In genomic region chr1:1738799-1739337, GRCh38 we compare ENCODE assay signal across 7 cellular contexts. TPM values are rescaled to one million over a fixed set of nuclear protein-coding genes. Genes with fewer than 3 reads are reported as not detected.
A peak's percentile ranks its signal among the peaks of the same experiment; 100 is the strongest.
DNase-seq lines count a peak whose midpoint lies in the region; ATAC-seq and TF ChIP-seq lines count a peak whose summit lies in the region.
"Not testable (repeated sequence)": the region's sequence is repeated elsewhere in the genome, so short reads cannot be mapped to it uniquely, and the experiment has no call there.

No MANE protein-coding gene starts in this region.

- DNase-seq in CD8-positive, alpha-beta T cell = peak in 1 of 7 experiments; percentile 43
- not testable (repeated sequence) for DNase-seq in Panc1 (ENCODE audit: low read depth, low spot score); activated naive CD8-positive, alpha-beta T cell treated with anti-CD3 and anti-CD28 coated beads, Interleukin-2, amount 10 ng/mL, durations not matched to agents 7 days and 5 days; stimulated activated naive CD8-positive, alpha-beta T cell treated with anti-CD3 and anti-CD28 coated beads, Interleukin-15, amount 100 ng/mL, for 72 hours
- DNase-seq in mesenteric fat pad (ENCODE audit: low spot score) = peak; percentile 28

- in situ Hi-C loops in Panc1 (cut with HindIII; ENCODE audit: low pct_unique_long_range_greater_than_20kb, low sequenced_read_pairs) = not testable (repeated sequence)

- not testable (repeated sequence) for H3K4me1 ChIP-seq in CD8-positive, alpha-beta T cell (ENCODE audit: insufficient read depth, low read length); Panc1 (ENCODE audit: control insufficient read depth, insufficient read depth, low read length)
- H3K4me1 ChIP-seq in KMS-11 (ENCODE audit: low read depth, poor library complexity, severe bottlenecking) = peaks cover 14% of the 10 kb centered on the region

- H3K9me3 Mint-ChIP-seq in CD8-positive, alpha-beta T cell; activated naive CD8-positive, alpha-beta T cell treated with anti-CD3 and anti-CD28 coated beads, Interleukin-2, amount 10 ng/mL, durations not matched to agents 7 days and 5 days; stimulated activated naive CD8-positive, alpha-beta T cell treated with anti-CD3 and anti-CD28 coated beads, Interleukin-15, amount 100 ng/mL, for 72 hours: not testable (repeated sequence)

- BruUV-seq in Panc1 (replicated peaks; lab: Mats Ljungman, UMichigan) = not testable (repeated sequence)

- CTCF ChIA-PET in CD8-positive, alpha-beta T cell (lab: Charles Lee); Panc1 (lab: Charles Lee): not testable (repeated sequence)

- H4K20me1 ChIP-seq in KMS-11 (ENCODE audit: insufficient read depth) = not testable (repeated sequence)

- peak overlapping the region; percentile 21; the same call in 1 of the 2 replicates for H3K4me2 ChIP-seq in KMS-11

- H3K36me3 ChIP-seq in CD8-positive, alpha-beta T cell (ENCODE audit: insufficient read depth, low read length); KMS-11 (ENCODE audit: insufficient read depth); Panc1 (ENCODE audit: control insufficient read depth, insufficient read depth, low read length): not testable (repeated sequence)

- not testable (repeated sequence) for H3K4me1 Mint-ChIP-seq in CD8-positive, alpha-beta T cell (ENCODE audit: low read depth); activated naive CD8-positive, alpha-beta T cell treated with anti-CD3 and anti-CD28 coated beads, Interleukin-2, amount 10 ng/mL, durations not matched to agents 7 days and 5 days; stimulated activated naive CD8-positive, alpha-beta T cell treated with anti-CD3 and anti-CD28 coated beads, Interleukin-15, amount 100 ng/mL, for 72 hours

- not testable (repeated sequence) for H3K4me3 Mint-ChIP-seq in CD8-positive, alpha-beta T cell; activated naive CD8-positive, alpha-beta T cell treated with anti-CD3 and anti-CD28 coated beads, Interleukin-2, amount 10 ng/mL, durations not matched to agents 7 days and 5 days; stimulated activated naive CD8-positive, alpha-beta T cell treated with anti-CD3 and anti-CD28 coated beads, Interleukin-15, amount 100 ng/mL, for 72 hours

- POLR2A ChIA-PET in CD8-positive, alpha-beta T cell (lab: Charles Lee); Panc1 (lab: Charles Lee); activated naive CD8-positive, alpha-beta T cell treated with anti-CD3 and anti-CD28 coated beads, Interleukin-2, amount 10 ng/mL, durations not matched to agents 7 days and 5 days (lab: Charles Lee): not testable (repeated sequence)

- not testable (repeated sequence) for H3K27me3 Mint-ChIP-seq in CD8-positive, alpha-beta T cell (ENCODE audit: low read depth); activated naive CD8-positive, alpha-beta T cell treated with anti-CD3 and anti-CD28 coated beads, Interleukin-2, amount 10 ng/mL, durations not matched to agents 7 days and 5 days; stimulated activated naive CD8-positive, alpha-beta T cell treated with anti-CD3 and anti-CD28 coated beads, Interleukin-15, amount 100 ng/mL, for 72 hours

- H3K36me3 Mint-ChIP-seq in CD8-positive, alpha-beta T cell = peaks cover 13% of the 10 kb centered on the region
- H3K36me3 Mint-ChIP-seq in activated naive CD8-positive, alpha-beta T cell treated with anti-CD3 and anti-CD28 coated beads, Interleukin-2, amount 10 ng/mL, durations not matched to agents 7 days and 5 days = not testable (repeated sequence)

- H3K9ac ChIP-seq in KMS-11 = not testable (repeated sequence)

- not testable (repeated sequence) for H3K4me3 ChIP-seq in CD8-positive, alpha-beta T cell (ENCODE audit: low read depth, low read length); KMS-11 (IDR thresholded peaks at IDR 0.05; ENCODE audit: insufficient read depth, low read depth, low read length); Panc1 (ENCODE audit: low read depth in 2 of 2, low read length in 2 of 2)

- not testable (repeated sequence) for TF ChIP-seq CTCF in CD8-positive, alpha-beta T cell (IDR thresholded peaks at IDR 0.05); KMS-11 (conservative IDR thresholded peaks at IDR 0.05; ENCODE audit: low read depth, low read length); Panc1 (IDR thresholded peaks at IDR 0.05)

- intact Hi-C loops in CD8-positive, alpha-beta T cell (cut with DNase I, micrococcal nuclease); Panc1 (cut with micrococcal nuclease; ENCODE audit: unreplicated experiment): not testable (repeated sequence)

- not testable (repeated sequence) for H3K27me3 ChIP-seq in CD8-positive, alpha-beta T cell (ENCODE audit: insufficient read depth, low read length); KMS-11 (ENCODE audit: insufficient read depth, low read depth); Panc1 (ENCODE audit: control insufficient read depth, insufficient read depth, low read length)

- H3K27ac Mint-ChIP-seq in CD8-positive, alpha-beta T cell; activated naive CD8-positive, alpha-beta T cell treated with anti-CD3 and anti-CD28 coated beads, Interleukin-2, amount 10 ng/mL, durations not matched to agents 7 days and 5 days; stimulated activated naive CD8-positive, alpha-beta T cell treated with anti-CD3 and anti-CD28 coated beads, Interleukin-15, amount 100 ng/mL, for 72 hours: not testable (repeated sequence)

- H3K79me2 ChIP-seq in KMS-11 (ENCODE audit: insufficient read depth, low read depth) = not testable (repeated sequence)

- H3K9me3 ChIP-seq in CD8-positive, alpha-beta T cell (ENCODE audit: low read length); Panc1 (ENCODE audit: control insufficient read depth, insufficient read depth, low read depth, low read length): not testable (repeated sequence)

- not testable (repeated sequence) for H3K27ac ChIP-seq in CD8-positive, alpha-beta T cell (ENCODE audit: low read depth, low read length); Panc1 (ENCODE audit: low read length)
- H3K27ac ChIP-seq in KMS-11 = peak overlapping the region; percentile 52; the same call in 1 of the 2 replicates

- H2AFZ ChIP-seq in KMS-11 (ENCODE audit: low read depth) = not testable (repeated sequence)

- peak; percentile 72 for ATAC-seq in CD8-positive, alpha-beta T cell
- ATAC-seq in Panc1 (peak; percentile 38), esophagus mucosa (peak; percentile 22)
- peak; percentile 64 for ATAC-seq in activated naive CD8-positive, alpha-beta T cell treated with anti-CD3 and anti-CD28 coated beads, Interleukin-2, amount 10 ng/mL, durations not matched to agents 7 days and 5 days (ENCODE audit: low read depth)
- ATAC-seq in stimulated activated naive CD8-positive, alpha-beta T cell treated with anti-CD3 and anti-CD28 coated beads, Interleukin-15, amount 100 ng/mL, for 72 hours = peak; percentile 70

RNA-seq across cellular contexts. Expression of gene CDK11A, which starts 14.7 kb away (rescaled TPM):
- 100 to 1,000 TPM; 252 to 280 TPM for total RNA-seq in CD8-positive, alpha-beta T cell
- total RNA-seq in Panc1 (2021; ENCODE audit: unreplicated experiment) (83.6 TPM), esophagus mucosa (15.7 TPM), mesenteric fat pad (45.5 TPM)
- 132 TPM for polyA plus RNA-seq in Panc1 (2012; ENCODE audit: insufficient read length)
- total RNA-seq in activated naive CD8-positive, alpha-beta T cell treated with anti-CD3 and anti-CD28 coated beads, Interleukin-2, amount 10 ng/mL, durations not matched to agents 7 days and 5 days = 100 to 1,000 TPM; 104 to 106 TPM

RNA-seq across cellular contexts. Expression of gene NADK, which starts 39.4 kb away (rescaled TPM):
- 10 to 100 TPM; 15.4 to 16.7 TPM for total RNA-seq in CD8-positive, alpha-beta T cell
- total RNA-seq in Panc1 (2021; ENCODE audit: unreplicated experiment) = 101 TPM
- 101 TPM for polyA plus RNA-seq in Panc1 (2012; ENCODE audit: insufficient read length)
- 10 to 100 TPM; 69.7 to 74.3 TPM for total RNA-seq in activated naive CD8-positive, alpha-beta T cell treated with anti-CD3 and anti-CD28 coated beads, Interleukin-2, amount 10 ng/mL, durations not matched to agents 7 days and 5 days
- 31.8 TPM for total RNA-seq in esophagus mucosa
- total RNA-seq in mesenteric fat pad = 165 TPM

RNA-seq across cellular contexts. Expression of gene SLC35E2B, which starts 46.3 kb away (rescaled TPM):
- 10 to 100 TPM; 30.0 to 32.4 TPM for total RNA-seq in CD8-positive, alpha-beta T cell
- total RNA-seq in Panc1 (2021; ENCODE audit: unreplicated experiment) (75.7 TPM), esophagus mucosa (17.4 TPM), mesenteric fat pad (27.7 TPM)
- polyA plus RNA-seq in Panc1 (2012; ENCODE audit: insufficient read length) = 63.0 TPM
- 10 to 100 TPM; 75.3 to 77.0 TPM for total RNA-seq in activated naive CD8-positive, alpha-beta T cell treated with anti-CD3 and anti-CD28 coated beads, Interleukin-2, amount 10 ng/mL, durations not matched to agents 7 days and 5 days

Comparison
In these comparisons a context has a peak if more than half of its experiments do, and no peak if none do; other contexts are left out.
1. ATAC-seq: peak in every context shown above with its lines; median percentile 72 in CD8-positive, alpha-beta T cell; 70 in stimulated activated naive CD8-positive, alpha-beta T cell treated with anti-CD3 and anti-CD28 coated beads, Interleukin-15, amount 100 ng/mL, for 72 hours; 64 in activated naive CD8-positive, alpha-beta T cell treated with anti-CD3 and anti-CD28 coated beads, Interleukin-2, amount 10 ng/mL, durations not matched to agents 7 days and 5 days; 38 in Panc1; 22 in esophagus mucosa.